In the genomic region with DNA sequence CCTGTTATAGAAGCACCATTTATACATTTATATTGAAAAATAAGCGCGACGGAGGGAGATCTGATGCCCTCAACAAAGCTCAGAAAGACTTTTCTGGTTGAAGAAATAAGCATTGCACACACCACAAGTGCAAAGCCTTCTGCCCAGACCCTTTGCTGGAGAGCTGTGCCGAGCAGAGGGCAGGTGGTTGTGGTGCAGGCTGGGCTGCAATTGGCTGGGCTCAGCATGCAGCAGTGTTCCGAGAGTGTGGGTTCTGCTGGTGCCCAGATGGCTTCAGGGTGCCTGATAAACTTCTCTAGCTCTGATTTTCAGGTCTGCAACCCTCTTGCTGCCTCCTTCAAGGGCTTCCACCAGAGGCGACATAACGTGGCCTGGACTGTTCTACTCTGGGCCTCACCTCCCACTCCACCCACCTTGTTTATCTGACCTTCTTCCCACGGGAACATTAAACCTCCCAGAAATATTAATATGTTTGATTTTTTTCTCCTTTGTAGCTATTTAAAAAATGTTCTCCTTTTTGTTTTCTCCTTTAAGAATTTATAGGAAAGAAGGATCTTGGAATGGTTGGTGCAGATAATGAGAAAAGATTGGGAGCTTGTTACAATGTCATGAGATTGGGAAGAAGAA, we compare ENCODE assay signal across 21 cellular contexts.
"Had no signal": no experiment of that assay in that cellular context is flagged by ENCODE, and none has a peak within 500 bp of the region (broad histone marks: within the 10 kb centered on the region; RNA-seq: fewer than 3 reads in every experiment).

No MANE protein-coding gene starts in this region.

- H3K36me3 ChIP-seq: SJSA1 had no signal

- H3K9me3 ChIP-seq: SJSA1 had no signal

- H3K27me3 ChIP-seq: SJSA1 had no signal

- H3K4me3 ChIP-seq: SJSA1, SK-N-MC had no signal

- ATAC-seq: HepG2 had no signal

- H3K27ac ChIP-seq: KMS-11, SJSA1, SK-N-MC had no signal

- H3K4me1 ChIP-seq: SJSA1 had no signal

- DNase-seq: IMR-90, Kasumi-1, NCI-H1092, NCI-H1105 treated with DMSO at 0.1 percent for 48 hours, NCI-H1417 treated with DMSO at 0.1 percent for 48 hours, NCI-H146, NCI-H1694 treated with DMSO at 0.1 percent for 48 hours, NCI-H1930, NCI-H2081, NCI-H2107, NCI-H2227 treated with DMSO at 0.1 percent for 48 hours, NCI-H524, NCI-H526 treated with DMSO at 0.1 percent for 48 hours, NCI-H748 treated with DMSO at 0.1 percent for 48 hours, Right ventricle myocardium superior, RPMI8226, SIG-M5 had no signal
